In the genomic region with DNA sequence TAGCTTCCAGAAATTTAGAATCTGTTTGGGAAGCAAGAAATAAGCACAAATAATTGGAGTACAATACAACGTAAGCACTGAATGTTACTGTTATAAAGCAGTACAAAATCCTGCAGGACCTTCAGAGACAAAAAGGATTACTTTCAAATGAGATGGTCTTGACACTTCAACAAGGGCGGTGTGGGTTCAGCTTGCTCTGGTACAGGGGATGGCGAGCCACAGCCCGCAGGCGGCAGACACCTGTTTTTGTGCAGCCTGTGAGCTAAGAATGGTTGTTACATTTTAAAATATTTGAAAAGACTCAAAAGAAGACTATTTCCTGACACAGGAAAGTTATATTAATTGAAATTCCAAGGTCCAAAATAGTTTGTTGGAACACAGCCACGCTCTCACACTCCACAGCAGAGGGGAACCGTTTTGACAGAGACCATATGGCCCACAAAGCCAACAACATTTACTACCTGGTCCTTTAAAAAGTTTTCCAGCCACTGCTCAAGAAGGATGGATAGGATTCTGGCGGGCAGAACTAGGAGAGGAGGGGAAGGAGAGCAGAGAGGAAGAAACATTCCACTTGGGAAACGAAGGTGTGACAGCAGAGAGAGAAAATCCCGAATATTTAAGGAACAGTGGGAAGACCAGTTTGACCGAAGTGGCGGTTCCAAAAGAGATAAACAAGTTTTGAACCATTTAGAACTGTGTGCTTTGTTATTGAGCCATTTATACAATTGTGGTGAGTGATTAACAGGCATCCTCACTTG, we compare ENCODE assay signal across 18 cellular contexts. TPM values are rescaled to one million over a fixed set of nuclear protein-coding genes. Genes with fewer than 3 reads are reported as not detected.
DNase-seq lines count a peak whose midpoint lies in the region; ATAC-seq, FAIRE-seq and TF ChIP-seq lines count a peak whose summit lies in the region.
"Had no signal": no experiment of that assay in that cellular context is flagged by ENCODE, and none has a peak within 500 bp of the region (broad histone marks: within the 10 kb centered on the region; RNA-seq: fewer than 3 reads in every experiment).

No MANE protein-coding gene starts in this region.

- H3K27me3 Mint-ChIP-seq in activated T-helper 17 cell treated with anti-CD3 and anti-CD28 coated beads, Interleukin-2, amount 50 U/mL, for 72 hours = no peaks in the 10 kb centered on the region
- H3K27me3 Mint-ChIP-seq: activated CD4-positive, alpha-beta T cell treated with anti-CD3 and anti-CD28 coated beads, Interleukin-2, amount 10 ng/mL, durations not matched to agents 7 days and 5 days had no signal

- WGBS in prostate gland = 43% methylated on average over 12 of the region's 12 CpGs
- 48 to 50% methylated on average over 12 of the region's 12 CpGs for WGBS in pancreas, 2 donors
- 56 to 60% methylated on average over 12 of the region's 12 CpGs for WGBS in lower leg skin, 2 donors

- TF ChIP-seq POLR2A in prostate gland (IDR thresholded peaks at IDR 0.05) (no peak), lower leg skin (IDR thresholded peaks at IDR 0.05) (no peak)

- no peak overlapping the region for H3K27ac ChIP-seq in iPS-20b (ENCODE audit: low read length)
- H3K27ac ChIP-seq in prostate gland = peak overlapping the region; percentile 16 to 39
- no peak overlapping the region for H3K27ac ChIP-seq in pancreas
- H3K27ac ChIP-seq: brain microvascular endothelial cell had no signal

- peaks cover 11% of the 10 kb centered on the region for H3K36me3 Mint-ChIP-seq in activated T-helper 17 cell treated with anti-CD3 and anti-CD28 coated beads, Interleukin-2, amount 50 U/mL, for 72 hours (ENCODE audit: low read depth)

- no peaks in the 10 kb centered on the region for H3K27me3 ChIP-seq in iPS-20b (ENCODE audit: insufficient read depth, low read length)
- H3K27me3 ChIP-seq in prostate gland (replicated peaks; ENCODE audit: insufficient read depth) = no peaks in the 10 kb centered on the region
- no peaks in the 10 kb centered on the region for H3K27me3 ChIP-seq in pancreas
- H3K27me3 ChIP-seq: brain microvascular endothelial cell had no signal

- H3K36me3 ChIP-seq in iPS-20b (ENCODE audit: insufficient read depth, low read depth, low read length) = peaks cover 5% of the 10 kb centered on the region; the same call in 1 of the 2 replicates
- no peaks in the 10 kb centered on the region for H3K36me3 ChIP-seq in prostate gland
- no peaks in the 10 kb centered on the region for H3K36me3 ChIP-seq in pancreas
- H3K36me3 ChIP-seq: brain microvascular endothelial cell had no signal

- H3K4me3 ChIP-seq in Jurkat, Clone E6-1 (ENCODE audit: low read length) = no peak overlapping the region
- H3K4me3 ChIP-seq in iPS-20b (ENCODE audit: low read length) = no peak overlapping the region
- no peak overlapping the region for H3K4me3 ChIP-seq in prostate gland
- no peak overlapping the region for H3K4me3 ChIP-seq in pancreas
- no peak overlapping the region for H3K4me3 ChIP-seq in lower leg skin (ENCODE audit: low read depth, poor library complexity, severe bottlenecking)

- H3K9me3 Mint-ChIP-seq in activated T-helper 17 cell treated with anti-CD3 and anti-CD28 coated beads, Interleukin-2, amount 50 U/mL, for 72 hours = no peaks in the 10 kb centered on the region
- H3K9me3 Mint-ChIP-seq: activated CD4-positive, alpha-beta T cell treated with anti-CD3 and anti-CD28 coated beads, Interleukin-2, amount 10 ng/mL, durations not matched to agents 7 days and 5 days; activated naive CD4-positive, alpha-beta T cell treated with anti-CD3 and anti-CD28 coated beads, Interleukin-2, amount 50 U/mL, for 72 hours had no signal

- peaks cover 7% of the 10 kb centered on the region; the same call in 1 of the 2 replicates for H3K4me1 ChIP-seq in iPS-20b (ENCODE audit: insufficient read depth, low read length)
- H3K4me1 ChIP-seq in prostate gland (replicated peaks) = peaks cover 5% of the 10 kb centered on the region
- H3K4me1 ChIP-seq in pancreas = peaks cover 11 to 27% (median 11%) of the 10 kb centered on the region in 3 donors

- H3K9me3 ChIP-seq in iPS-20b (ENCODE audit: insufficient read depth, low read depth, low read length) = no peaks in the 10 kb centered on the region
- H3K9me3 ChIP-seq in prostate gland = no peaks in the 10 kb centered on the region
- H3K9me3 ChIP-seq in pancreas = no peaks in the 10 kb centered on the region

- no peak for ATAC-seq in activated T-helper 17 cell treated with anti-CD3 and anti-CD28 coated beads, Interleukin-2, amount 50 U/mL, for 72 hours (replicated peaks)
- no peak for ATAC-seq in pancreas
- ATAC-seq in HG03469 (IDR thresholded peaks at IDR 0.05; ENCODE audit: unreplicated experiment) = no peak
- ATAC-seq: activated naive CD4-positive, alpha-beta T cell treated with anti-CD3 and anti-CD28 coated beads, Interleukin-2, amount 50 U/mL, for 72 hours had no signal

- intact Hi-C loops in prostate gland (cut with DNase I) = no loop called here
- intact Hi-C loops in pancreas (cut with DNase I) = no loop called here
- intact Hi-C loops in lower leg skin (cut with DNase I; ENCODE audit: low total_unique reads) = no loop called here

- DNase-seq in Jurkat, Clone E6-1 (ENCODE audit: low read depth, low spot score) = peak; percentile 17
- DNase-seq in prostate gland (ENCODE audit: low spot score) (no peak), pancreas (no peak), lower leg skin (ENCODE audit: low spot score in 2 of 2) (no peak)
- DNase-seq: activated CD4-positive, alpha-beta T cell treated with anti-CD3 and anti-CD28 coated beads, Interleukin-2, amount 10 ng/mL, durations not matched to agents 7 days and 5 days; activated T-cell treated with anti-CD3 and anti-CD28 coated beads for 4 hours; brain microvascular endothelial cell; DMS79; hippocampal formation; Karpas-422; kidney glomerular epithelial cell; NCI-H1105; NCI-H748 treated with DMSO at 0.1 percent for 48 hours had no signal

- TF ChIP-seq CTCF in prostate gland (IDR thresholded peaks at IDR 0.05) (no peak), pancreas (IDR thresholded peaks at IDR 0.05) (no peak), lower leg skin (IDR thresholded peaks at IDR 0.05) (no peak)

- H3K4me1 Mint-ChIP-seq in activated T-helper 17 cell treated with anti-CD3 and anti-CD28 coated beads, Interleukin-2, amount 50 U/mL, for 72 hours = peaks cover 9% of the 10 kb centered on the region

- no peak for FAIRE-seq in pancreas (lab: Jason Lieb, UNC)
- FAIRE-seq: H54 had no signal

- peak overlapping the region; percentile 10; the same call in 1 of the 2 replicates for H3K9ac ChIP-seq in iPS-20b (ENCODE audit: low read depth, low read length)

- no peak overlapping the region for H3K4me3 Mint-ChIP-seq in activated T-helper 17 cell treated with anti-CD3 and anti-CD28 coated beads, Interleukin-2, amount 50 U/mL, for 72 hours
- H3K4me3 Mint-ChIP-seq: activated CD4-positive, alpha-beta T cell treated with anti-CD3 and anti-CD28 coated beads, Interleukin-2, amount 10 ng/mL, durations not matched to agents 7 days and 5 days had no signal

- peak overlapping the region; percentile 14 for H3K27ac Mint-ChIP-seq in activated T-helper 17 cell treated with anti-CD3 and anti-CD28 coated beads, Interleukin-2, amount 50 U/mL, for 72 hours
- H3K27ac Mint-ChIP-seq: activated CD4-positive, alpha-beta T cell treated with anti-CD3 and anti-CD28 coated beads, Interleukin-2, amount 10 ng/mL, durations not matched to agents 7 days and 5 days; activated naive CD4-positive, alpha-beta T cell treated with anti-CD3 and anti-CD28 coated beads, Interleukin-2, amount 50 U/mL, for 72 hours had no signal

RNA-seq across cellular contexts. Expression of a gene that starts 6.3 kb away (rescaled TPM):
- 8.2 TPM for polyA plus RNA-seq in Jurkat, Clone E6-1 (2012; ENCODE audit: insufficient read depth, insufficient read length)
- 10 to 100 TPM; 12.2 to 16.6 TPM for total RNA-seq in activated T-helper 17 cell treated with anti-CD3 and anti-CD28 coated beads, Interleukin-2, amount 50 U/mL, for 72 hours
- 1 to 10 TPM; 7.0 to 7.7 TPM for total RNA-seq in prostate gland
- total RNA-seq in pancreas = 1 to 10 TPM; 3.1 to 5.3 (median 3.3) TPM
- 1 to 10 TPM; 2.3 to 2.8 TPM for polyA plus RNA-seq in pancreas
- 10 to 100 TPM in 2 of 4 donors, 1 to 10 TPM in 2; 6.7 to 13.0 (median 9.1) TPM for total RNA-seq in lower leg skin

Comparison
In these comparisons a context has a peak if more than half of its experiments do, and no peak if none do; other contexts are left out.
1. H3K27ac ChIP-seq: peak in prostate gland (2 of 2); none in iPS-20b (single experiment) and pancreas (0 of 4).